ENCODE assay signal across 17 cellular contexts in the genomic region with DNA sequence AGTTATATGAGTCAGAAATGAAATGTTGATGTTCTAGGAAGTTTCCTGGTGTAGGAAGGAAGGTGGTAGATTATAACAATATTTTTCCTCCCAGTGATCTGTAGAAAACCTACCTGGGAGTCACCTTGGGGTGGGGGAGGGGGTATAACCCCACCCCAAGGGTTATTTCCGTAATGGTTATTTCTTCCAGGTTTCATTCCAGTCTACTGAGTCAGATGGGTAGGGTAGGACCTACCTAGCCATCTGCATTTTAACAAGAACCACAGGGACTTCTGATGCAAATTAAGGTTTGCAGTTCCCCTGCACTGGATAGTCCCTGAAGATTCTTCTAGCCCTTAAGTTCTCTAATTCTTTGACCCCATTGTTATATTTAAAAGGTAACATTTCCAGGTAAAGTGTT.
DNase-seq lines count a peak whose midpoint lies in the region; ATAC-seq, FAIRE-seq and TF ChIP-seq lines count a peak whose summit lies in the region.
"Had no signal": no experiment of that assay in that cellular context is flagged by ENCODE, and none has a peak within 500 bp of the region (broad histone marks: within the 10 kb centered on the region; RNA-seq: fewer than 3 reads in every experiment).

No MANE protein-coding gene starts in this region.

- H3K27me3 ChIP-seq in GM23338 (ENCODE audit: insufficient read depth) (no peaks in the 10 kb centered on the region), OCI-LY3 (ENCODE audit: low read depth, low read length) (no peaks in the 10 kb centered on the region), bronchial epithelial cell (ENCODE audit: control insufficient read depth, insufficient read depth, low read length) (no peaks in the 10 kb centered on the region)

- peaks cover 4% of the 10 kb centered on the region; the same call in 1 of the 3 replicates for H3K36me3 Mint-ChIP-seq in GM23338 (ENCODE audit: low read depth)

- FAIRE-seq in bronchial epithelial cell (lab: Jason Lieb, UNC) (no peak), GM12891 (lab: Jason Lieb, UNC) (no peak)
- FAIRE-seq: GM12892 had no signal

- no peak overlapping the region for H3K9ac ChIP-seq in OCI-LY3 (ENCODE audit: low read length)

- H3K79me2 ChIP-seq in GM23338 (replicated peaks; ENCODE audit: insufficient read depth) (no peaks in the 10 kb centered on the region), OCI-LY3 (ENCODE audit: low read length) (no peaks in the 10 kb centered on the region)

- H3K27ac ChIP-seq in GM23338 (ENCODE audit: low read depth) = no peak overlapping the region
- no peak overlapping the region for H3K27ac ChIP-seq in OCI-LY3 (ENCODE audit: low read length)
- H3K27ac ChIP-seq: HL-60 had no signal

- H3K36me3 ChIP-seq in GM23338 (ENCODE audit: insufficient read depth) (no peaks in the 10 kb centered on the region), OCI-LY3 (replicated peaks; ENCODE audit: low read depth, low read length) (no peaks in the 10 kb centered on the region), bronchial epithelial cell (ENCODE audit: control insufficient read depth, insufficient read depth, low read length) (no peaks in the 10 kb centered on the region)

- H3K27me3 Mint-ChIP-seq in GM23338 (ENCODE audit: insufficient read depth, low read depth, poor library complexity) = peaks cover 11% of the 10 kb centered on the region
- H3K27me3 Mint-ChIP-seq: CD4-positive, alpha-beta T cell had no signal

- H3K4me3 Mint-ChIP-seq in GM23338 = no peak overlapping the region
- H3K4me3 Mint-ChIP-seq: CD4-positive, alpha-beta T cell; H9 had no signal

- ATAC-seq in GM23338 = peak; percentile 68
- no peak for ATAC-seq in HG02970 (IDR thresholded peaks at IDR 0.05; ENCODE audit: low FRiP score, unreplicated experiment)

- peaks cover 12% of the 10 kb centered on the region for H3K4me1 ChIP-seq in GM23338 (ENCODE audit: insufficient read depth)
- H3K4me1 ChIP-seq in OCI-LY3 (ENCODE audit: low read length) = peaks cover 7% of the 10 kb centered on the region

- H3F3A ChIP-seq in GM23338 (replicated peaks; ENCODE audit: low read depth) = no peaks in the 10 kb centered on the region

- H3K9me3 Mint-ChIP-seq in GM23338 = no peaks in the 10 kb centered on the region

- no peak for TF ChIP-seq POLR2A in GM12891 (IDR thresholded peaks at IDR 0.05; ENCODE audit: low read depth, low read length)

- no peaks in the 10 kb centered on the region for H3K9me2 ChIP-seq in GM23338 (ENCODE audit: insufficient read depth)

- H3K9me3 ChIP-seq in OCI-LY3 (ENCODE audit: insufficient read depth, low read length) = no peaks in the 10 kb centered on the region

- no peak overlapping the region for H2AFZ ChIP-seq in GM23338
- H2AFZ ChIP-seq in OCI-LY3 (ENCODE audit: low read depth, low read length) = no peak overlapping the region

- DNase-seq in GM23338 (ENCODE audit: low spot score) (no peak), bronchial epithelial cell (ENCODE audit: low read depth) (peak; percentile 54), iPS-NIHi7 (ENCODE audit: extremely low spot score) (peak; percentile 30), NCI-H146 treated with DMSO at 0.1 percent for 48 hours (lab: John Stamatoyannopoulos, UW; ENCODE audit: unreplicated experiment) (no peak), nucleus accumbens (lab: John Stamatoyannopoulos, UW) (no peak), GM12891 (ENCODE audit: insufficient read length, low spot score) (no peak)
- DNase-seq: 8988T; AML-193; C1 segment of cervical spinal cord; CD4-positive, alpha-beta T cell; DMS79; GOT3; H9 had no signal

- peaks cover 17% of the 10 kb centered on the region for H3K4me1 Mint-ChIP-seq in GM23338

- H3K4me3 ChIP-seq in GM23338 (no peak overlapping the region), OCI-LY3 (ENCODE audit: low read length) (no peak overlapping the region), bronchial epithelial cell (ENCODE audit: low read depth, low read length) (no peak overlapping the region)

- H4K20me1 ChIP-seq in GM23338 (replicated peaks; ENCODE audit: insufficient read depth) (no peaks in the 10 kb centered on the region), OCI-LY3 (ENCODE audit: insufficient read depth, low read length) (no peaks in the 10 kb centered on the region)

- H3K27ac Mint-ChIP-seq in GM23338 = peak overlapping the region; percentile 22; the same call in 1 of the 2 replicates
- H3K27ac Mint-ChIP-seq: CD4-positive, alpha-beta T cell; H9 had no signal

- H3K4me2 ChIP-seq in GM23338 = peak overlapping the region; percentile 3
- H3K4me2 ChIP-seq in OCI-LY3 (ENCODE audit: low read length) = peak overlapping the region; percentile 49

- TF ChIP-seq CTCF in GM23338 (conservative IDR thresholded peaks at IDR 0.05; ENCODE audit: low read depth in 2 of 2) = no peak
- TF ChIP-seq CTCF in OCI-LY3 (IDR thresholded peaks at IDR 0.05; ENCODE audit: low read depth, low read length) = no peak
- no peak for TF ChIP-seq CTCF in bronchial epithelial cell (IDR thresholded peaks at IDR 0.05; ENCODE audit: insufficient read depth, low read length, severe bottlenecking)

TF ChIP-seq in GM23338, 12 proteins besides CTCF, POLR2A, EP300 and RAD21 (continues in another document):
- TF ChIP-seq STAT1 (IDR thresholded peaks at IDR 0.05; ENCODE audit: unreplicated experiment) = no peak
- TF ChIP-seq, protein P1, sequence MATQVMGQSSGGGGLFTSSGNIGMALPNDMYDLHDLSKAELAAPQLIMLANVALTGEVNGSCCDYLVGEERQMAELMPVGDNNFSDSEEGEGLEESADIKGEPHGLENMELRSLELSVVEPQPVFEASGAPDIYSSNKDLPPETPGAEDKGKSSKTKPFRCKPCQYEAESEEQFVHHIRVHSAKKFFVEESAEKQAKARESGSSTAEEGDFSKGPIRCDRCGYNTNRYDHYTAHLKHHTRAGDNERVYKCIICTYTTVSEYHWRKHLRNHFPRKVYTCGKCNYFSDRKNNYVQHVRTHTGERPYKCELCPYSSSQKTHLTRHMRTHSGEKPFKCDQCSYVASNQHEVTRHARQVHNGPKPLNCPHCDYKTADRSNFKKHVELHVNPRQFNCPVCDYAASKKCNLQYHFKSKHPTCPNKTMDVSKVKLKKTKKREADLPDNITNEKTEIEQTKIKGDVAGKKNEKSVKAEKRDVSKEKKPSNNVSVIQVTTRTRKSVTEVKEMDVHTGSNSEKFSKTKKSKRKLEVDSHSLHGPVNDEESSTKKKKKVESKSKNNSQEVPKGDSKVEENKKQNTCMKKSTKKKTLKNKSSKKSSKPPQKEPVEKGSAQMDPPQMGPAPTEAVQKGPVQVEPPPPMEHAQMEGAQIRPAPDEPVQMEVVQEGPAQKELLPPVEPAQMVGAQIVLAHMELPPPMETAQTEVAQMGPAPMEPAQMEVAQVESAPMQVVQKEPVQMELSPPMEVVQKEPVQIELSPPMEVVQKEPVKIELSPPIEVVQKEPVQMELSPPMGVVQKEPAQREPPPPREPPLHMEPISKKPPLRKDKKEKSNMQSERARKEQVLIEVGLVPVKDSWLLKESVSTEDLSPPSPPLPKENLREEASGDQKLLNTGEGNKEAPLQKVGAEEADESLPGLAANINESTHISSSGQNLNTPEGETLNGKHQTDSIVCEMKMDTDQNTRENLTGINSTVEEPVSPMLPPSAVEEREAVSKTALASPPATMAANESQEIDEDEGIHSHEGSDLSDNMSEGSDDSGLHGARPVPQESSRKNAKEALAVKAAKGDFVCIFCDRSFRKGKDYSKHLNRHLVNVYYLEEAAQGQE (IDR thresholded peaks at IDR 0.05; ENCODE audit: unreplicated experiment) = no peak
- TF ChIP-seq NANOG (IDR thresholded peaks at IDR 0.05; ENCODE audit: borderline replicate concordance) = no peak
- no peak for TF ChIP-seq POLR2AphosphoS5 (IDR thresholded peaks at IDR 0.05; ENCODE audit: low read depth)
- TF ChIP-seq JUNB (IDR thresholded peaks at IDR 0.05; ENCODE audit: unreplicated experiment) = no peak

TF ChIP-seq in GM12891, 5 proteins besides CTCF, POLR2A, EP300 and RAD21:
- TF ChIP-seq SPI1 (IDR thresholded peaks at IDR 0.05; ENCODE audit: low read depth, low read length) (no peak), TAF1 (IDR thresholded peaks at IDR 0.05; ENCODE audit: low read depth, low read length) (no peak), PAX5 (IDR thresholded peaks at IDR 0.05; ENCODE audit: insufficient read depth, low read length, severe bottlenecking) (no peak), POU2F2 (IDR thresholded peaks at IDR 0.05; ENCODE audit: low read depth, low read length) (no peak), POLR2AphosphoS5 (IDR thresholded peaks at IDR 0.05; ENCODE audit: low read depth, low read length) (no peak)

Comparison
In these comparisons a context has a peak if more than half of its experiments do, and no peak if none do; other contexts are left out.
1. DNase-seq: peak in bronchial epithelial cell (single experiment) and iPS-NIHi7 (single experiment); none in GM23338 (single experiment), NCI-H146 treated with DMSO at 0.1 percent for 48 hours (single experiment), nucleus accumbens (0 of 56) and GM12891 (single experiment).